ENCODE assay signal across 23 cellular contexts in genomic region chr6:150482883-150483409, GRCh38.
"Had no signal": no experiment of that assay in that cellular context is flagged by ENCODE, and none has a peak within 500 bp of the region (broad histone marks: within the 10 kb centered on the region; RNA-seq: fewer than 3 reads in every experiment).

No MANE protein-coding gene starts in this region.

- ATAC-seq: esophagus mucosa; foreskin keratinocyte; gastroesophageal sphincter; heart left ventricle; left lobe of liver; mucosa of descending colon; natural killer cell treated with Interleukin-12 subunit alpha and Interleukin-12 subunit beta and Interleukin-15 and Interleukin-18, amount 100 ng/mL, for 72 hours; right lobe of liver had no signal

- H3K4me1 Mint-ChIP-seq: endodermal cell, naive B cell had no signal

- H3K36me3 Mint-ChIP-seq: mesothelial cell of epicardium; natural killer cell treated with Interleukin-12 subunit alpha and Interleukin-12 subunit beta and Interleukin-15 and Interleukin-18, amount 100 ng/mL, for 72 hours had no signal

- DNase-seq: colonic mucosa; effector CD8-positive, alpha-beta T cell; endodermal cell; foreskin keratinocyte; heart left ventricle; kidney; mesenchymal stem cell; mucosa of descending colon; naive B cell; right lobe of liver; small intestine; stimulated activated CD4-positive, alpha-beta T cell treated with anti-CD3 and anti-CD28 coated beads, Interleukin-15, amount 100 ng/mL, for 24 hours; stimulated activated CD4-positive, alpha-beta T cell treated with anti-CD3 and anti-CD28 coated beads, Interleukin-2, amount 100 ng/mL, for 48 hours; stimulated activated naive CD4-positive, alpha-beta T cell treated with Interleukin-2 at 50 U/mL for 16 hours; upper lobe of left lung had no signal

- H3K27ac Mint-ChIP-seq: dendritic cell treated with granulocyte-macrophage colony-stimulating factor and Interleukin-4, amounts not matched to agents 40 ng/mL and 50 ng/mL, for 4 days; endodermal cell; mesothelial cell of epicardium; naive B cell; natural killer cell treated with Interleukin-12 subunit alpha and Interleukin-12 subunit beta and Interleukin-15 and Interleukin-18, amount 100 ng/mL, for 72 hours; progenitor cell of endocrine pancreas had no signal

- H3K9me3 Mint-ChIP-seq: dendritic cell treated with granulocyte-macrophage colony-stimulating factor and Interleukin-4, amounts not matched to agents 40 ng/mL and 50 ng/mL, for 4 days; endodermal cell; natural killer cell treated with Interleukin-12 subunit alpha and Interleukin-12 subunit beta and Interleukin-15 and Interleukin-18, amount 100 ng/mL, for 72 hours had no signal

- H3K4me3 Mint-ChIP-seq: dendritic cell treated with granulocyte-macrophage colony-stimulating factor and Interleukin-4, amounts not matched to agents 40 ng/mL and 50 ng/mL, for 4 days; endodermal cell; mesothelial cell of epicardium; naive B cell; natural killer cell treated with Interleukin-12 subunit alpha and Interleukin-12 subunit beta and Interleukin-15 and Interleukin-18, amount 100 ng/mL, for 72 hours; neural crest cell had no signal

- H3K27me3 Mint-ChIP-seq: progenitor cell of endocrine pancreas had no signal
